Comparison of ENCODE assay signal across 33 cellular contexts in genomic region chr3:61812517-61812916, GRCh38.
"Had no signal": no experiment of that assay in that cellular context is flagged by ENCODE, and none has a peak within 500 bp of the region (broad histone marks: within the 10 kb centered on the region; RNA-seq: fewer than 3 reads in every experiment).

No MANE protein-coding gene starts in this region.

- H3K4me1 ChIP-seq: breast epithelium, SJSA1 had no signal

- H3K36me3 Mint-ChIP-seq: activated CD4-positive, alpha-beta memory T cell treated with anti-CD3 and anti-CD28 coated beads for 36 hours; activated naive CD4-positive, alpha-beta T cell treated with anti-CD3 and anti-CD28 coated beads, Interleukin-2, amount 50 U/mL, for 72 hours had no signal

- ATAC-seq: activated naive CD4-positive, alpha-beta T cell treated with anti-CD3 and anti-CD28 coated beads, Interleukin-2, amount 50 U/mL, for 72 hours; activated T-cell treated with anti-CD3 and anti-CD28 coated beads, Interleukin-2, amount 50 U/mL, for 4 hours; body of pancreas; Panc1 had no signal

- H3K27me3 Mint-ChIP-seq: activated B cell treated with CpG ODN at 0.5 μM for 24 hours; activated CD4-positive, alpha-beta memory T cell treated with anti-CD3 and anti-CD28 coated beads for 36 hours had no signal

- FAIRE-seq: astrocyte, TTC549 had no signal

- H3K4me3 ChIP-seq: adrenal gland, body of pancreas, breast epithelium, SJSA1 had no signal

- H3K27ac Mint-ChIP-seq: activated B cell treated with CpG ODN at 0.5 μM for 24 hours; activated CD4-positive, alpha-beta memory T cell treated with anti-CD3 and anti-CD28 coated beads for 36 hours; activated naive CD4-positive, alpha-beta T cell treated with anti-CD3 and anti-CD28 coated beads for 36 hours; activated naive CD4-positive, alpha-beta T cell treated with anti-CD3 and anti-CD28 coated beads, Interleukin-2, amount 50 U/mL, for 72 hours; activated T-helper 1 cell treated with anti-CD3 and anti-CD28 coated beads, Interleukin-12 subunit alpha, Interleukin-12 subunit beta, Interleukin-2, Interleukin-4 antibody, amounts not matched to agents 30 ng/mL and 10 ng/mL and 1 ng/mL, durations not matched to agents 14 hours and 24 hours and 36 hours; T-helper 1 cell treated with Interleukin-12 subunit alpha and Interleukin-12 subunit beta and Interleukin-4 antibody, amounts not matched to agents 30 μg/mL and 1 μg/mL, for 36 hours; T-helper 2 cell treated with Interferon-gamma antibody and Interleukin-4, amounts not matched to agents 5 μg/mL and 100 μg/mL, for 36 hours had no signal

- DNase-seq: activated B cell treated with CpG ODN at 0.5 μM for 24 hours; activated CD4-positive, alpha-beta memory T cell treated with anti-CD3 and anti-CD28 coated beads for 36 hours; activated CD4-positive, alpha-beta T cell treated with anti-CD3 and anti-CD28 coated beads for 4 hours; activated CD4-positive, alpha-beta T cell treated with anti-CD3 and anti-CD28 coated beads, Interleukin-2, amount 50 U/mL, for 1 hour; activated CD4-positive, CD25-positive, alpha-beta regulatory T cell treated with anti-CD3 and anti-CD28 coated beads, Interleukin-2, amount 50 U/mL, for 72 hours; activated CD8-positive, alpha-beta memory T cell treated with anti-CD3 and anti-CD28 coated beads, Interleukin-2, amount 50 U/mL, for 4 hours; activated gamma-delta T cell treated with Interleukin-2 at 50 U/mL for 16 hours; activated naive CD4-positive, alpha-beta T cell treated with anti-CD3 and anti-CD28 coated beads for 36 hours; activated T-cell treated with anti-CD3 and anti-CD28 coated beads for 4 hours; activated T-cell treated with anti-CD3 and anti-CD28 coated beads, Interleukin-2, amount 50 U/mL, for 4 hours; adrenal gland; body of pancreas; Kasumi-1; MM.1S; MV-4-11; NCI-H1092; NCI-H1436 treated with DMSO at 0.1 percent for 48 hours; NCI-H1694 treated with DMSO at 0.1 percent for 48 hours; NCI-H2029; NCI-H345; NCI-H524 treated with DMSO at 0.1 percent for 48 hours; RPMI8226; SHP77 treated with DMSO at 0.1 percent for 48 hours had no signal

- H3K4me3 Mint-ChIP-seq: activated B cell treated with CpG ODN at 0.5 μM for 24 hours; activated CD4-positive, alpha-beta memory T cell treated with anti-CD3 and anti-CD28 coated beads for 36 hours; activated naive CD4-positive, alpha-beta T cell treated with anti-CD3 and anti-CD28 coated beads for 36 hours; activated T-cell treated with anti-CD3 and anti-CD28 coated beads, Interleukin-2, amount 50 U/mL, for 4 hours; activated T-helper 1 cell treated with anti-CD3 and anti-CD28 coated beads, Interleukin-12 subunit alpha, Interleukin-12 subunit beta, Interleukin-2, Interleukin-4 antibody, amounts not matched to agents 30 ng/mL and 10 ng/mL and 1 ng/mL, durations not matched to agents 14 hours and 24 hours and 36 hours; T-helper 1 cell treated with Interleukin-12 subunit alpha and Interleukin-12 subunit beta and Interleukin-4 antibody, amounts not matched to agents 30 μg/mL and 1 μg/mL, for 36 hours; T-helper 2 cell treated with Interferon-gamma antibody and Interleukin-4, amounts not matched to agents 5 μg/mL and 100 μg/mL, for 36 hours had no signal

- H3K4me1 Mint-ChIP-seq: activated B cell treated with CpG ODN at 0.5 μM for 24 hours had no signal

- H3K9me3 Mint-ChIP-seq: activated B cell treated with CpG ODN at 0.5 μM for 24 hours; activated CD4-positive, alpha-beta memory T cell treated with anti-CD3 and anti-CD28 coated beads for 36 hours; activated naive CD4-positive, alpha-beta T cell treated with anti-CD3 and anti-CD28 coated beads for 36 hours; activated naive CD4-positive, alpha-beta T cell treated with anti-CD3 and anti-CD28 coated beads, Interleukin-2, amount 50 U/mL, for 72 hours; activated T-cell treated with anti-CD3 and anti-CD28 coated beads, Interleukin-2, amount 50 U/mL, for 4 hours; activated T-helper 1 cell treated with anti-CD3 and anti-CD28 coated beads, Interleukin-12 subunit alpha, Interleukin-12 subunit beta, Interleukin-2, Interleukin-4 antibody, amounts not matched to agents 30 ng/mL and 10 ng/mL and 1 ng/mL, durations not matched to agents 14 hours and 24 hours and 36 hours; T-helper 1 cell treated with Interleukin-12 subunit alpha and Interleukin-12 subunit beta and Interleukin-4 antibody, amounts not matched to agents 30 μg/mL and 1 μg/mL, for 36 hours; T-helper 2 cell treated with Interferon-gamma antibody and Interleukin-4, amounts not matched to agents 5 μg/mL and 100 μg/mL, for 36 hours had no signal

- H3K9me3 ChIP-seq: adrenal gland, body of pancreas, breast epithelium, SJSA1, SK-N-SH had no signal

- H3K27me3 ChIP-seq: adrenal gland, body of pancreas, breast epithelium, SJSA1 had no signal

- H3K36me3 ChIP-seq: adrenal gland, breast epithelium, SJSA1 had no signal
